In genomic region chr16:75308011-75308410, GRCh38 we compare ENCODE assay signal across 2 cellular contexts.
TF ChIP-seq lines count a peak whose summit lies in the region.

No MANE protein-coding gene starts in this region.

TF ChIP-seq in A549, 52 proteins besides CTCF, POLR2A, EP300 and RAD21 (continued from another document):
- TF ChIP-seq HOXB13 (CRISPR knock-in tag; IDR thresholded peaks at IDR 0.05; ENCODE audit: low read depth) (no peak), ZC3H11A (IDR thresholded peaks at IDR 0.05) (no peak)
TF ChIP-seq in A549: peak in this region for 0.

TF ChIP-seq in HCT116, 20 proteins besides CTCF, POLR2A, EP300 and RAD21 (continued from another document):
- TF ChIP-seq POLR2AphosphoS5 (IDR thresholded peaks at IDR 0.05; ENCODE audit: low read depth, low read length) (no peak), ZNF274 (IDR thresholded peaks at IDR 0.05; ENCODE audit: low read depth, low read length) (no peak)
